Comparison of ENCODE assay signal across 8 cellular contexts in genomic region chr6:32805404-32805803, GRCh38. TPM values are rescaled to one million over a fixed set of nuclear protein-coding genes. Genes with fewer than 3 reads are reported as not detected.
"Had no signal": no experiment of that assay in that cellular context is flagged by ENCODE, and none has a peak within 500 bp of the region (broad histone marks: within the 10 kb centered on the region; RNA-seq: fewer than 3 reads in every experiment).

No MANE protein-coding gene starts in this region.

RNA-seq across cellular contexts. Expression of gene HLA-DOB, which starts 11.4 kb away (rescaled TPM):
- total RNA-seq: kidney epithelial cell, left lobe of liver, left ventricle myocardium inferior, lung microvascular endothelial cell, mesenteric fat pad, myocyte had no signal

RNA-seq across cellular contexts. Expression of gene HLA-DQB2, which starts 42.1 kb away (rescaled TPM):
- total RNA-seq: kidney epithelial cell, liver, lung microvascular endothelial cell, mesothelial cell of epicardium, myocyte had no signal
